In the genomic region with DNA sequence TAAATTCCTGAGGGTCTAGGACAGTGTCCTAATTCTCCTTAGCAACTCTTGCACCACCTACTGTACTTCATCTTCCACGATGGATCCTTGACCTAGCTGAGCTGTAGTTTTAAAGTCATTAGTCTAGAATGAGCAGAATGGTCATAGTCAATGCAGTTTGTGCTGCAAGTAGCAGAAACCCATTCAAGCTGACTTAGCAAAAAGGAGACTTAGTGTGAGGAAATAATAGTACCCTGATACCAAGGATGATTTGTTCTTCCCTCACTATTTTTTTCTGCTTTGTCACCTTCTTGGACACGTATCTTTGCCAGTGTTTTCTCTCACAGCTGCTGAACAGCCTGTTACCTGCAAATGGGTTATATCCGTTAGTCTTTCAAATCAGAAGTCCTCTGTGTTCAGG, we compare ENCODE assay signal across 22 cellular contexts.
"Had no signal": no experiment of that assay in that cellular context is flagged by ENCODE, and none has a peak within 500 bp of the region (broad histone marks: within the 10 kb centered on the region; RNA-seq: fewer than 3 reads in every experiment).

No MANE protein-coding gene starts in this region.

- H3K4me2 ChIP-seq: neural progenitor cell had no signal

- DNase-seq: activated CD4-positive, alpha-beta T cell treated with anti-CD3 and anti-CD28 coated beads, Interleukin-2, amount 10 ng/mL, durations not matched to agents 24 days and 14 days; activated CD8-positive, alpha-beta T cell treated with anti-CD3 and anti-CD28 coated beads, Interleukin-2, amount 10 ng/mL, durations not matched to agents 7 days and 5 days; dermis blood vessel endothelial cell; effector CD8-positive, alpha-beta T cell; erythroblast; foreskin fibroblast; heart right ventricle; lower lobe of right lung; naive B cell; pancreas; right cardiac atrium; stimulated activated CD4-positive, alpha-beta T cell treated with anti-CD3 and anti-CD28 coated beads, Interleukin-12 subunit alpha, Interleukin-12 subunit beta, amount 100 ng/mL, for 4 hours; stimulated activated CD4-positive, alpha-beta T cell treated with anti-CD3 and anti-CD28 coated beads, Interleukin-4, amount 100 ng/mL, for 4 hours; substantia nigra; thyroid gland had no signal

- H2AFZ ChIP-seq: neural progenitor cell had no signal

- H3K27ac Mint-ChIP-seq: activated CD4-positive, alpha-beta T cell treated with anti-CD3 and anti-CD28 coated beads, Interleukin-2, amount 10 ng/mL, durations not matched to agents 24 days and 14 days; activated CD8-positive, alpha-beta T cell treated with anti-CD3 and anti-CD28 coated beads, Interleukin-2, amount 10 ng/mL, durations not matched to agents 7 days and 5 days; activated naive CD4-positive, alpha-beta T cell treated with anti-CD3 and anti-CD28 coated beads, Interleukin-2, amount 50 U/mL, for 72 hours; neural progenitor cell; stimulated activated naive CD8-positive, alpha-beta T cell treated with anti-CD3 and anti-CD28 coated beads, Interleukin-15, Interleukin-2, amounts not matched to agents 100 ng/mL and 50 ng/mL, for 24 hours had no signal

- H3K27me3 Mint-ChIP-seq: activated CD4-positive, alpha-beta T cell treated with anti-CD3 and anti-CD28 coated beads, Interleukin-2, amount 10 ng/mL, durations not matched to agents 24 days and 14 days; activated T-helper 17 cell treated with anti-CD3 and anti-CD28 coated beads, Interleukin-2, amount 50 U/mL, for 72 hours; naive B cell; stimulated activated naive CD8-positive, alpha-beta T cell treated with anti-CD3 and anti-CD28 coated beads, Interleukin-15, Interleukin-2, amounts not matched to agents 100 ng/mL and 50 ng/mL, for 24 hours had no signal

- H3K36me3 ChIP-seq: neural progenitor cell, pancreas, thyroid gland had no signal

- H3K27me3 ChIP-seq: heart right ventricle, neural progenitor cell, pancreas, thyroid gland had no signal

- H3K4me3 ChIP-seq: heart right ventricle, lower lobe of right lung, neural progenitor cell, pancreas, thyroid gland had no signal

- H3K4me3 Mint-ChIP-seq: activated CD4-positive, alpha-beta T cell treated with anti-CD3 and anti-CD28 coated beads, Interleukin-2, amount 10 ng/mL, durations not matched to agents 24 days and 14 days; activated CD8-positive, alpha-beta T cell treated with anti-CD3 and anti-CD28 coated beads, Interleukin-2, amount 10 ng/mL, durations not matched to agents 7 days and 5 days; neural progenitor cell; stimulated activated naive CD8-positive, alpha-beta T cell treated with anti-CD3 and anti-CD28 coated beads, Interleukin-15, Interleukin-2, amounts not matched to agents 100 ng/mL and 50 ng/mL, for 24 hours had no signal

- H3K27ac ChIP-seq: lower lobe of right lung, neural progenitor cell, pancreas, thyroid gland had no signal

- H3K36me3 Mint-ChIP-seq: neural progenitor cell had no signal

- FAIRE-seq: astrocyte, pancreas had no signal

- ATAC-seq: activated CD4-positive, CD25-positive, alpha-beta regulatory T cell treated with anti-CD3 and anti-CD28 coated beads, Interleukin-2, amount 50 U/mL, for 24 hours; activated CD8-positive, alpha-beta T cell treated with anti-CD3 and anti-CD28 coated beads, Interleukin-2, amount 10 ng/mL, durations not matched to agents 7 days and 5 days; activated naive CD4-positive, alpha-beta T cell treated with anti-CD3 and anti-CD28 coated beads, Interleukin-2, amount 50 U/mL, for 72 hours; heart right ventricle; left lobe of liver; lower lobe of right lung; pancreas; right cardiac atrium had no signal

- H3K9me3 Mint-ChIP-seq: activated CD4-positive, alpha-beta T cell treated with anti-CD3 and anti-CD28 coated beads, Interleukin-2, amount 10 ng/mL, durations not matched to agents 24 days and 14 days; activated naive CD4-positive, alpha-beta T cell treated with anti-CD3 and anti-CD28 coated beads, Interleukin-2, amount 50 U/mL, for 72 hours; activated T-helper 17 cell treated with anti-CD3 and anti-CD28 coated beads, Interleukin-2, amount 50 U/mL, for 72 hours; naive B cell; neural progenitor cell; stimulated activated naive CD8-positive, alpha-beta T cell treated with anti-CD3 and anti-CD28 coated beads, Interleukin-15, Interleukin-2, amounts not matched to agents 100 ng/mL and 50 ng/mL, for 24 hours had no signal

- H3K9me3 ChIP-seq: heart right ventricle, lower lobe of right lung, pancreas, thyroid gland had no signal
